ENCODE assay signal across 8 cellular contexts in genomic region chr6:151379933-151380847, GRCh38. TPM values are rescaled to one million over a fixed set of nuclear protein-coding genes. Genes with fewer than 3 reads are reported as not detected.
DNase-seq lines count a peak whose midpoint lies in the region; ATAC-seq lines count a peak whose summit lies in the region.

No MANE protein-coding gene starts in this region.

- peak overlapping the region; percentile 98 for H3K27ac Mint-ChIP-seq in activated naive CD4-positive, alpha-beta T cell treated with anti-CD3 and anti-CD28 coated beads for 36 hours

- H3K4me3 Mint-ChIP-seq in activated naive CD4-positive, alpha-beta T cell treated with anti-CD3 and anti-CD28 coated beads for 36 hours, result peak overlapping the region; percentile 86

- no peaks in the 10 kb centered on the region for H3K9me3 Mint-ChIP-seq in activated naive CD4-positive, alpha-beta T cell treated with anti-CD3 and anti-CD28 coated beads for 36 hours

- peak overlapping the region; percentile 3 for H3K4me3 ChIP-seq in mononuclear cell (ENCODE audit: low read length)

- no peaks in the 10 kb centered on the region for H3K27me3 ChIP-seq in mononuclear cell (ENCODE audit: insufficient read depth, low read length)

- intact Hi-C loops in activated naive CD4-positive, alpha-beta T cell treated with anti-CD3 and anti-CD28 coated beads for 36 hours (cut with micrococcal nuclease), result loop anchor here (1.0 to 2.0 kb wide), 2 partner anchors 10 to 73 kb away; partner anchors contain the start of gene RMND1

- peaks cover 46% of the 10 kb centered on the region for H3K4me1 ChIP-seq in mononuclear cell (ENCODE audit: insufficient read depth, low read length)

- peaks cover 61% of the 10 kb centered on the region for H3K4me1 Mint-ChIP-seq in activated naive CD4-positive, alpha-beta T cell treated with anti-CD3 and anti-CD28 coated beads for 36 hours (ENCODE audit: low read depth)

- H3K9me3 ChIP-seq in mononuclear cell (ENCODE audit: low read depth, low read length), result no peaks in the 10 kb centered on the region

- CTCF ChIA-PET in activated naive CD4-positive, alpha-beta T cell treated with anti-CD3 and anti-CD28 coated beads for 36 hours (lab: Charles Lee), result no interaction called here

- peak; percentile 43 to 46 for DNase-seq in AML-193 (lab: John Stamatoyannopoulos, UW)
- peak; percentile 33 for DNase-seq in activated naive CD4-positive, alpha-beta T cell treated with anti-CD3 and anti-CD28 coated beads for 36 hours
- no peak for DNase-seq in HT-29 (ENCODE audit: low spot score)
- no peak for DNase-seq in activated gamma-delta T cell (lab: John Stamatoyannopoulos, UW)
- no peak for DNase-seq in DMS79 (lab: John Stamatoyannopoulos, UW)

- H3K27me3 Mint-ChIP-seq in activated naive CD4-positive, alpha-beta T cell treated with anti-CD3 and anti-CD28 coated beads for 36 hours (ENCODE audit: low read depth), result no peaks in the 10 kb centered on the region

- ATAC-seq in GM19324 (IDR thresholded peaks at IDR 0.05; ENCODE audit: low FRiP score, unreplicated experiment) (peak; percentile 69), HG03280 (IDR thresholded peaks at IDR 0.05; ENCODE audit: unreplicated experiment) (peak; percentile 60)

- peaks cover 7% of the 10 kb centered on the region for H3K36me3 Mint-ChIP-seq in activated naive CD4-positive, alpha-beta T cell treated with anti-CD3 and anti-CD28 coated beads for 36 hours (ENCODE audit: low read depth)

RNA-seq across cellular contexts. Expression of gene ZBTB2, which starts 11.2 kb away (rescaled TPM):
- total RNA-seq in activated naive CD4-positive, alpha-beta T cell treated with anti-CD3 and anti-CD28 coated beads for 36 hours, result 10 to 100 TPM; 10.7 to 10.8 TPM
- total RNA-seq in mononuclear cell, result 30.2 TPM
- total RNA-seq in HT-29 (2014; rRNA removed; shearing (Covaris generic)), result 20.3 TPM in 2 replicates

Comparison
In these comparisons a context has a peak if more than half of its experiments do, and no peak if none do; other contexts are left out.
1. DNase-seq: peak in AML-193 (2 of 2) and activated naive CD4-positive, alpha-beta T cell treated with anti-CD3 and anti-CD28 coated beads for 36 hours (single experiment); none in HT-29 (single experiment), activated gamma-delta T cell (single experiment) and DMS79 (single experiment).